Comparison of ENCODE assay signal across 24 cellular contexts in genomic region chr4:41179086-41179374, GRCh38. TPM values are rescaled to one million over a fixed set of nuclear protein-coding genes. Genes with fewer than 3 reads are reported as not detected.
A peak's percentile ranks its signal among the peaks of the same experiment; 100 is the strongest.
DNase-seq lines count a peak whose midpoint lies in the region; ATAC-seq, FAIRE-seq and TF ChIP-seq lines count a peak whose summit lies in the region.
"Had no signal": no experiment of that assay in that cellular context is flagged by ENCODE, and none has a peak within 500 bp of the region (broad histone marks: within the 10 kb centered on the region; RNA-seq: fewer than 3 reads in every experiment).

No MANE protein-coding gene starts in this region.

- no peaks in the 10 kb centered on the region for H3K27me3 ChIP-seq in heart left ventricle
- no peaks in the 10 kb centered on the region for H3K27me3 ChIP-seq in right atrium auricular region
- no peaks in the 10 kb centered on the region for H3K27me3 ChIP-seq in endothelial cell of umbilical vein (ENCODE audit: control insufficient read depth in 2 of 2, insufficient read depth in 2 of 2, low read length in 2 of 2)
- no peaks in the 10 kb centered on the region for H3K27me3 ChIP-seq in uterus
- H3K27me3 ChIP-seq: foreskin keratinocyte, right lobe of liver had no signal

- peak in 3 of 4 donors; percentile 36 to 41 (median 38) for ATAC-seq in heart left ventricle
- ATAC-seq in naive thymus-derived CD8-positive, alpha-beta T cell = no peak
- ATAC-seq: activated T-cell treated with anti-CD3 and anti-CD28 coated beads, Interleukin-2, amount 50 U/mL, for 4 hours; foreskin keratinocyte; Panc1; right lobe of liver; T-cell had no signal

- H3K9me3 ChIP-seq in heart left ventricle = peaks cover 0 to 2% (median 0%) of the 10 kb centered on the region in 12 donors
- no peaks in the 10 kb centered on the region for H3K9me3 ChIP-seq in right atrium auricular region
- no peaks in the 10 kb centered on the region for H3K9me3 ChIP-seq in endothelial cell of umbilical vein (replicated peaks; ENCODE audit: control insufficient read depth, insufficient read depth, low read length)
- no peaks in the 10 kb centered on the region for H3K9me3 ChIP-seq in uterus
- H3K9me3 ChIP-seq: right lobe of liver had no signal

- H3K4me3 ChIP-seq in heart left ventricle = no peak overlapping the region
- no peak overlapping the region for H3K4me3 ChIP-seq in right atrium auricular region
- H3K4me3 ChIP-seq in endothelial cell of umbilical vein (replicated peaks in 1 of 3; ENCODE audit: insufficient read depth in 1 of 3, low read depth in 1 of 3, low read length in 3 of 3) = no peak overlapping the region
- no peak overlapping the region for H3K4me3 ChIP-seq in uterus
- H3K4me3 ChIP-seq: right lobe of liver had no signal

- peak overlapping the region; percentile 36 for H3K9ac ChIP-seq in endothelial cell of umbilical vein (replicated peaks; ENCODE audit: extremely low read depth, insufficient read depth, low read length)

- H3K9me1 ChIP-seq in endothelial cell of umbilical vein (replicated peaks; ENCODE audit: control insufficient read depth, extremely low read depth, insufficient read depth, low read length) = no peaks in the 10 kb centered on the region

- peak overlapping the region; percentile 63 for H3K4me2 ChIP-seq in endothelial cell of umbilical vein (ENCODE audit: insufficient read depth, low read length)

- H3K27ac Mint-ChIP-seq in nephron progenitor cell = peak overlapping the region; percentile 47
- no peak overlapping the region for H3K27ac Mint-ChIP-seq in naive thymus-derived CD8-positive, alpha-beta T cell
- H3K27ac Mint-ChIP-seq: activated CD4-positive, alpha-beta memory T cell treated with anti-CD3 and anti-CD28 coated beads for 36 hours; activated naive CD8-positive, alpha-beta T cell treated with anti-CD3 and anti-CD28 coated beads for 36 hours; T-cell had no signal

- FAIRE-seq in endothelial cell of umbilical vein (lab: Jason Lieb, UNC) = peak; percentile 38
- FAIRE-seq: A204.1 had no signal

- no peaks in the 10 kb centered on the region for H3K27me3 Mint-ChIP-seq in nephron progenitor cell (ENCODE audit: low read depth, poor library complexity)
- peaks cover 5 to 48% (median 11%) of the 10 kb centered on the region in 5 donors for H3K27me3 Mint-ChIP-seq in naive thymus-derived CD8-positive, alpha-beta T cell

- POLR2A ChIA-PET in endothelial cell of umbilical vein (lab: Charles Lee) = no interaction called here
- POLR2A ChIA-PET in naive thymus-derived CD8-positive, alpha-beta T cell (lab: Charles Lee) = no interaction called here

- no peaks in the 10 kb centered on the region for H3K36me3 Mint-ChIP-seq in nephron progenitor cell (ENCODE audit: low read depth)
- no peaks in the 10 kb centered on the region for H3K36me3 Mint-ChIP-seq in naive thymus-derived CD8-positive, alpha-beta T cell
- H3K36me3 Mint-ChIP-seq: activated CD4-positive, alpha-beta memory T cell treated with anti-CD3 and anti-CD28 coated beads for 36 hours; activated naive CD8-positive, alpha-beta T cell treated with anti-CD3 and anti-CD28 coated beads for 36 hours; T-cell had no signal

- TF ChIP-seq POLR2A in heart left ventricle (IDR thresholded peaks at IDR 0.05) (no peak), endothelial cell of umbilical vein (IDR thresholded peaks at IDR 0.05; ENCODE audit: low read depth, low read length) (no peak), uterus (IDR thresholded peaks at IDR 0.05) (no peak)

- TSS peak; percentile 27 for BruUV-seq in endothelial cell of umbilical vein (replicated peaks; lab: Mats Ljungman, UMichigan)

- H3K27ac ChIP-seq in heart left ventricle (peak overlapping the region in 2 of 12 donors; percentile 1 to 38), right atrium auricular region (no peak overlapping the region), endothelial cell of umbilical vein (ENCODE audit: insufficient read depth, low read depth, low read length) (peak overlapping the region; percentile 60), uterus (peak overlapping the region; percentile 20 to 25)
- H3K27ac ChIP-seq: foreskin keratinocyte, right lobe of liver, VCaP had no signal

- peaks cover 11% of the 10 kb centered on the region for H3K4me1 Mint-ChIP-seq in nephron progenitor cell
- H3K4me1 Mint-ChIP-seq in naive thymus-derived CD8-positive, alpha-beta T cell = no peaks in the 10 kb centered on the region
- H3K4me1 Mint-ChIP-seq: activated naive CD8-positive, alpha-beta T cell treated with anti-CD3 and anti-CD28 coated beads for 36 hours; central memory CD8-positive, alpha-beta T cell; T-cell had no signal

- H3K36me3 ChIP-seq in heart left ventricle (no peaks in the 10 kb centered on the region), right atrium auricular region (no peaks in the 10 kb centered on the region), endothelial cell of umbilical vein (ENCODE audit: control insufficient read depth in 2 of 2, extremely low read depth in 1 of 2, insufficient read depth in 2 of 2, low read length in 2 of 2) (no peaks in the 10 kb centered on the region), uterus (no peaks in the 10 kb centered on the region)
- H3K36me3 ChIP-seq: right lobe of liver had no signal

- CTCF ChIA-PET in endothelial cell of umbilical vein (lab: Charles Lee) = interaction anchor here (0.9 to 2.2 kb wide), 5 partner anchors 18 to 203 kb away, joined by 3 to 8 read pairs (median 3); partner anchors contain the start of gene APBB2

- TF ChIP-seq CTCF in heart left ventricle (IDR thresholded peaks at IDR 0.05) (no peak), right atrium auricular region (IDR thresholded peaks at IDR 0.05) (no peak), endothelial cell of umbilical vein (IDR thresholded peaks at IDR 0.05; ENCODE audit: extremely low read depth in 1 of 2, insufficient read depth in 1 of 2, low read depth in 1 of 2, low read length in 2 of 2) (no peak), nephron progenitor cell (IDR thresholded peaks at IDR 0.05) (no peak), uterus (IDR thresholded peaks at IDR 0.05) (no peak)

- H3K9me3 Mint-ChIP-seq in nephron progenitor cell = peaks cover 11% of the 10 kb centered on the region
- H3K9me3 Mint-ChIP-seq in naive thymus-derived CD8-positive, alpha-beta T cell = peaks cover 0 to 17% (median 4%) of the 10 kb centered on the region in 9 donors
- H3K9me3 Mint-ChIP-seq: activated CD4-positive, alpha-beta memory T cell treated with anti-CD3 and anti-CD28 coated beads for 36 hours; central memory CD8-positive, alpha-beta T cell had no signal

- no peak overlapping the region for H2AFZ ChIP-seq in endothelial cell of umbilical vein (ENCODE audit: low read depth, low read length)

- H3K79me2 ChIP-seq in endothelial cell of umbilical vein (ENCODE audit: control insufficient read depth, insufficient read depth, low read length) = peaks cover 100% of the 10 kb centered on the region

- DNase-seq in heart left ventricle (no peak), right atrium auricular region (ENCODE audit: low spot score) (no peak), endothelial cell of umbilical vein (ENCODE audit: low read depth, low spot score) (no peak), nephron progenitor cell (no peak), uterus (no peak), NCI-H2171 treated with DMSO at 0.1 percent for 48 hours (lab: John Stamatoyannopoulos, UW) (no peak)
- DNase-seq in effector CD4-positive, alpha-beta T cell = no peak
- no peak for DNase-seq in naive thymus-derived CD8-positive, alpha-beta T cell
- DNase-seq: activated CD4-positive, alpha-beta memory T cell treated with anti-CD3 and anti-CD28 coated beads for 36 hours; activated naive CD8-positive, alpha-beta T cell treated with anti-CD3 and anti-CD28 coated beads for 36 hours; activated T-cell treated with anti-CD3 and anti-CD28 coated beads, Interleukin-2, amount 50 U/mL, for 4 hours; DND-41; foreskin keratinocyte; NCI-H774; right lobe of liver; stimulated activated CD4-positive, alpha-beta T cell treated with anti-CD3 and anti-CD28 coated beads, Interleukin-4, amount 100 ng/mL, for 24 hours; stimulated activated CD8-positive, alpha-beta memory T cell treated with anti-CD3 and anti-CD28 coated beads, Interleukin-4, amount 100 ng/mL, for 48 hours; T-cell; trophoblast cell had no signal

- intact Hi-C loops in heart left ventricle (cut with DNase I) = no loop called here
- intact Hi-C loops in endothelial cell of umbilical vein (cut with micrococcal nuclease) = loop anchor here (2.0 kb wide), 1 partner anchor 14 kb away; no protein-coding TSS in a partner anchor
- intact Hi-C loops in uterus (cut with DNase I; ENCODE audit: low total_unique reads) = no loop called here

- H3K4me1 ChIP-seq in heart left ventricle (peaks cover 0 to 49% (median 40%) of the 10 kb centered on the region in 12 donors), right atrium auricular region (peaks cover 0 to 45% of the 10 kb centered on the region in 2 donors), endothelial cell of umbilical vein (ENCODE audit: control insufficient read depth, extremely low read depth, insufficient read depth, low read length) (peaks cover 59% of the 10 kb centered on the region), uterus (peaks cover 6 to 18% of the 10 kb centered on the region in 2 donors)

- H4K20me1 ChIP-seq in endothelial cell of umbilical vein (replicated peaks; ENCODE audit: control insufficient read depth, extremely low read depth, insufficient read depth, low read length) = no peaks in the 10 kb centered on the region

- no peak overlapping the region for H3K4me3 Mint-ChIP-seq in nephron progenitor cell
- no peak overlapping the region for H3K4me3 Mint-ChIP-seq in naive thymus-derived CD8-positive, alpha-beta T cell
- H3K4me3 Mint-ChIP-seq: activated CD4-positive, alpha-beta memory T cell treated with anti-CD3 and anti-CD28 coated beads for 36 hours; activated naive CD8-positive, alpha-beta T cell treated with anti-CD3 and anti-CD28 coated beads for 36 hours; activated T-cell treated with anti-CD3 and anti-CD28 coated beads, Interleukin-2, amount 50 U/mL, for 4 hours; central memory CD8-positive, alpha-beta T cell; neural crest cell; T-cell had no signal

- WGBS in heart left ventricle, 4 donors = 41 to 84% (median 59%) methylated on average over 3 of the region's 3 CpGs

- dilution Hi-C loops in endothelial cell of umbilical vein (cut with MboI; ENCODE audit: extremely low pct_ligation_motif_present, low sequenced_read_pairs) = no loop called here

RNA-seq across cellular contexts. Expression of gene APBB2, which starts 35.3 kb away (rescaled TPM):
- total RNA-seq in heart left ventricle (10 to 100 TPM; 19.1 to 39.1 (median 32.1) TPM), right atrium auricular region (10 to 100 TPM; 37.3 to 75.3 TPM), endothelial cell of umbilical vein (124 and 162 TPM in 2 replicates), uterus (100 to 1,000 TPM in 2 of 4 donors, 10 to 100 TPM in 2; 32.4 to 133 (median 92.1) TPM)
- polyA plus RNA-seq in heart left ventricle (1 to 10 TPM; 8.6 to 9.4 TPM), endothelial cell of umbilical vein (66.7 and 79.8 TPM in 2 replicates)
- polyA plus RNA-seq in endothelial cell of umbilical vein (2011; cell fraction: cytosol; rRNA removed) = 76.8 and 80.8 TPM in 2 replicates
- polyA plus RNA-seq in endothelial cell of umbilical vein (2011; cell fraction: nucleus; rRNA removed) = 189 and 206 TPM in 2 replicates
- polyA plus RNA-seq in endothelial cell of umbilical vein (2012) = 103 and 128 TPM in 2 replicates
- polyA minus RNA-seq in endothelial cell of umbilical vein = 174 and 191 TPM in 2 replicates
- polyA minus RNA-seq in endothelial cell of umbilical vein (2011; cell fraction: cytosol; rRNA and poly(A)+ RNA removed) = 6.2 TPM
- polyA minus RNA-seq in endothelial cell of umbilical vein (2011; cell fraction: nucleus; rRNA and poly(A)+ RNA removed) = 240 and 313 TPM in 2 replicates
- 1 to 10 TPM in 1 of 2 experiments, under 1 TPM in 1; 0.44 to 1.9 TPM for total RNA-seq in naive thymus-derived CD8-positive, alpha-beta T cell
- not detected for polyA plus RNA-seq in naive thymus-derived CD8-positive, alpha-beta T cell

Comparison
In these comparisons a context has a peak if more than half of its experiments do, and no peak if none do; other contexts are left out.
1. ATAC-seq: peak in heart left ventricle (3 of 4); none in naive thymus-derived CD8-positive, alpha-beta T cell (0 of 2).
2. H3K27ac ChIP-seq: peak in endothelial cell of umbilical vein (single experiment) and uterus (2 of 2); none in right atrium auricular region (0 of 2).
3. RNA of gene APBB2, which starts 35.3 kb away (total RNA-seq): 124 to 162 TPM in endothelial cell of umbilical vein, 32.4 to 133 TPM in uterus, 37.3 to 75.3 TPM in right atrium auricular region and 19.1 to 39.1 TPM in heart left ventricle; 0.44 to 1.9 TPM in naive thymus-derived CD8-positive, alpha-beta T cell; every median in the first group is over 4 times any median in the second.